7 cellular contexts compared by ENCODE assay signal in the genomic region with DNA sequence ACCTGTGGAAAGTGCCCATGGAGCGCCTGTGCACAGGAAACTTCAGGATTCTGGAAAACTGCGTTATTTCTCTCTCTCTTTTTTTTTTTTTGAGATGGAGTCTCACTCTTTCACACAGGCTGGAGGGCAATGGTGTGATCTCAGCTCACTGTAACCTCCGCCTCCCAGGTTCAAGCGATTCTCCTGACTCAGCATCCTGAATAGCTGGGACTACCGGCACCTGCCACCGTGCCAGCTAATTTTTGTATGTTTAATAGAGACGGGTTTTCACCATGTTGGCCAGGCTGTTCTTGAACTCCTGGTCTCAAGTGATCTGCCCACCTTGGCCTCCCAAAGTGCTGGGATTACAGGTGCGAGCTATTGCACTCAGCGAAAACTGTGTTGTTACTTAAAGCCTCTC.
A peak's percentile ranks its signal among the peaks of the same experiment; 100 is the strongest.
DNase-seq lines count a peak whose midpoint lies in the region; ATAC-seq, FAIRE-seq and TF ChIP-seq lines count a peak whose summit lies in the region.
"Not testable (repeated sequence)": the region's sequence is repeated elsewhere in the genome, so short reads cannot be mapped to it uniquely, and the experiment has no call there.

No MANE protein-coding gene starts in this region.

- TF ChIP-seq EP300 in K562 (IDR thresholded peaks at IDR 0.05; ENCODE audit: low read length) = not testable (repeated sequence)

- not testable (repeated sequence) for H3K18ac ChIP-seq in H9 (ENCODE audit: insufficient read length, low read depth, low read length)

- H3K9me3 Mint-ChIP-seq in H9, nephron: not testable (repeated sequence)

- H3K4me1 Mint-ChIP-seq in H9 = peaks cover 66 to 71% of the 10 kb centered on the region in 2 experiments
- peaks cover 45% of the 10 kb centered on the region for H3K4me1 Mint-ChIP-seq in nephron

- not testable (repeated sequence) for H2BK20ac ChIP-seq in H9 (ENCODE audit: low read depth, low read length, poor library complexity, severe bottlenecking)

- not testable (repeated sequence) for H2AFZ ChIP-seq in H9 (ENCODE audit: low read length); K562 (ENCODE audit: low read depth, low read length)
- H2AFZ ChIP-seq in PC-9 = peak overlapping the region; percentile 69

- not testable (repeated sequence) for ATAC-seq in K562, gastrocnemius medialis
- peak; percentile 16 for ATAC-seq in foreskin keratinocyte

- H3K4me3 ChIP-seq in PC-9 = peak overlapping the region; percentile 18; the same call in 1 of the 2 replicates
- not testable (repeated sequence) for H3K4me3 ChIP-seq in K562, gastrocnemius medialis
- H3K4me3 ChIP-seq in iPS-20b (ENCODE audit: low read length) = peak overlapping the region; percentile 4; the same call in 1 of the 2 replicates

- not testable (repeated sequence) for H3K79me1 ChIP-seq in H9 (ENCODE audit: insufficient read depth, low read depth, low read length, poor library complexity, severe bottlenecking)

- not testable (repeated sequence) for H3K27ac ChIP-seq in H9 (ENCODE audit: insufficient read length, low read depth, low read length); K562 (ENCODE audit: extremely low read depth, low read depth, low read length)
- H3K27ac ChIP-seq in PC-9 (peak overlapping the region; percentile 87), foreskin keratinocyte (peak overlapping the region; percentile 56), iPS-20b (ENCODE audit: low read length) (peak overlapping the region; percentile 16), gastrocnemius medialis (peak overlapping the region in 3 of 4 donors; percentile 58 to 68 (median 64))

- H4K5ac ChIP-seq in H9 (ENCODE audit: insufficient read length, low read depth, low read length) = not testable (repeated sequence)

- not testable (repeated sequence) for H2BK5ac ChIP-seq in H9 (ENCODE audit: insufficient read length, low read length)

- H3K4ac ChIP-seq in H9 (ENCODE audit: low read depth, low read length) = not testable (repeated sequence)

- not testable (repeated sequence) for H3K9me2 ChIP-seq in PC-9 (ENCODE audit: insufficient read depth)

- not testable (repeated sequence) for TF ChIP-seq RAD21 in K562 (CRISPR knock-in tag; conservative IDR thresholded peaks at IDR 0.05 in 1 of 2, IDR thresholded peaks at IDR 0.05 in 1 of 2)

- H3K23me2 ChIP-seq in H9 (ENCODE audit: insufficient read length, low read depth, low read length, poor library complexity, severe bottlenecking) = not testable (repeated sequence)

- CTCF ChIA-PET in PC-9 (lab: Charles Lee) = interaction anchor here (0.6 to 1.3 kb wide), 6 partner anchors 23 to 714 kb away, joined by 3 to 4 read pairs (median 3); no protein-coding TSS in a partner anchor
- CTCF ChIA-PET in K562 (lab: Yijun Ruan, JAX; ENCODE audit: low intra/inter-chr PET ratio) = not testable (repeated sequence)

- H2BK15ac ChIP-seq in H9 (ENCODE audit: low read depth, low read length) = not testable (repeated sequence)

- H3K14ac ChIP-seq in H9 (ENCODE audit: insufficient read depth, low read length) = not testable (repeated sequence)

- not testable (repeated sequence) for H3K9ac ChIP-seq in H9 (ENCODE audit: extremely low read depth, insufficient read length, low read length); K562 (ENCODE audit: insufficient read depth in 1 of 2, low read depth in 2 of 2, low read length in 2 of 2)
- H3K9ac ChIP-seq in iPS-20b (ENCODE audit: low read depth, low read length) = peak overlapping the region; percentile 63; the same call in 1 of the 2 replicates

- not testable (repeated sequence) for TF ChIP-seq POLR2A in K562 (conservative IDR thresholded peaks at IDR 0.05); gastrocnemius medialis (IDR thresholded peaks at IDR 0.05)

- H3K36me3 Mint-ChIP-seq in H9 (ENCODE audit: insufficient read depth in 1 of 3, low read depth in 3 of 3); nephron (ENCODE audit: low read depth): not testable (repeated sequence)

- not testable (repeated sequence) for H3K9me1 ChIP-seq in K562 (ENCODE audit: control insufficient read depth, insufficient read depth, low read length)

- H3K4me2 ChIP-seq in H9 (ENCODE audit: insufficient read depth, insufficient read length, low read length) (peak overlapping the region; percentile 2), PC-9 (peak overlapping the region; percentile 71)
- not testable (repeated sequence) for H3K4me2 ChIP-seq in K562 (ENCODE audit: insufficient read depth, low read length)

- BruUV-seq in PC-9 (replicated peaks; lab: Mats Ljungman, UMichigan) = TSS peak; percentile 67
- BruUV-seq in K562 (replicated peaks; lab: Mats Ljungman, UMichigan) = not testable (repeated sequence)

- FAIRE-seq in K562 (lab: Jason Lieb, UNC) = not testable (repeated sequence)

- not testable (repeated sequence) for H3T11ph ChIP-seq in H9 (ENCODE audit: low read length)

- H3K27me3 Mint-ChIP-seq in H9 (ENCODE audit: low read depth); nephron (ENCODE audit: low read depth): not testable (repeated sequence)

- not testable (repeated sequence) for H3K56ac ChIP-seq in H9 (ENCODE audit: insufficient read length, low read depth, low read length)

- peaks cover 44% of the 10 kb centered on the region for H3F3A ChIP-seq in PC-9 (ENCODE audit: insufficient read depth, low read depth)

- H3K36me3 ChIP-seq in PC-9 (ENCODE audit: low read depth); K562 (ENCODE audit: control insufficient read depth, insufficient read depth, low read length); iPS-20b (ENCODE audit: insufficient read depth, low read depth, low read length); gastrocnemius medialis: not testable (repeated sequence)

- not testable (repeated sequence) for H3K9me3 ChIP-seq in H9 (ENCODE audit: control insufficient read depth, low read depth, low read length); PC-9 (ENCODE audit: insufficient read depth, low read depth); K562 (replicated peaks; ENCODE audit: control insufficient read depth, insufficient read depth, low read depth, low read length); iPS-20b (ENCODE audit: insufficient read depth, low read depth, low read length); gastrocnemius medialis

- H3K27ac Mint-ChIP-seq in H9 (peak overlapping the region; percentile 97 to 98 (median 98); a peak in 5 of 7 replicates), nephron (peak overlapping the region; percentile 84 to 91 (median 84))

- H4K8ac ChIP-seq in H9 (replicated peaks; ENCODE audit: insufficient read length, low read depth, low read length) = not testable (repeated sequence)

- POLR2A ChIA-PET in PC-9 (lab: Charles Lee; ENCODE audit: unreplicated experiment) = interaction anchor here (0.7 to 0.8 kb wide), 5 partner anchors 18 to 529 kb away, joined by 4 to 20 read pairs (median 13); no protein-coding TSS in a partner anchor
- POLR2A ChIA-PET in K562 (lab: Yijun Ruan, JAX) = interaction anchor here (0.6 kb wide), 2 partner anchors 23 to 1335 kb away, joined by 3 to 4 read pairs; no protein-coding TSS in a partner anchor

- in situ Hi-C loops in K562 (cut with MboI); gastrocnemius medialis (cut with MboI; ENCODE audit: low sequenced_read_pairs in 4 of 4): not testable (repeated sequence)

- not testable (repeated sequence) for H2AK5ac ChIP-seq in H9 (ENCODE audit: insufficient read length, low read length)

- not testable (repeated sequence) for TF ChIP-seq CTCF in H9 (conservative IDR thresholded peaks at IDR 0.05); PC-9 (conservative IDR thresholded peaks at IDR 0.05); K562 (IDR thresholded peaks at IDR 0.05 in 2 of 3, conservative IDR thresholded peaks at IDR 0.05 in 1 of 3; ENCODE audit: insufficient read depth in 2 of 3, low read depth in 1 of 3, low read length in 3 of 3); foreskin keratinocyte (conservative IDR thresholded peaks at IDR 0.05); nephron (IDR thresholded peaks at IDR 0.05; ENCODE audit: unreplicated experiment in 3 of 3); gastrocnemius medialis (IDR thresholded peaks at IDR 0.05 in 4 of 5, conservative IDR thresholded peaks at IDR 0.05 in 1 of 5)

- not testable (repeated sequence) for H3K23ac ChIP-seq in H9 (ENCODE audit: insufficient read length, low read depth, low read length)

- H4K91ac ChIP-seq in H9 (ENCODE audit: insufficient read length, low read depth, low read length) = not testable (repeated sequence)

- not testable (repeated sequence) for H2BK120ac ChIP-seq in H9 (ENCODE audit: low read depth, low read length, poor library complexity, severe bottlenecking)

- H3K4me1 ChIP-seq in H9 (ENCODE audit: insufficient read depth, low read length); K562 (replicated peaks in 1 of 2; ENCODE audit: control insufficient read depth in 2 of 2, insufficient read depth in 2 of 2, low read length in 2 of 2); gastrocnemius medialis: not testable (repeated sequence)
- H3K4me1 ChIP-seq in PC-9 (replicated peaks; ENCODE audit: insufficient read depth) = peaks cover 61% of the 10 kb centered on the region
- H3K4me1 ChIP-seq in foreskin keratinocyte = peaks cover 27% of the 10 kb centered on the region
- H3K4me1 ChIP-seq in iPS-20b (ENCODE audit: insufficient read depth, low read length) = peaks cover 28% of the 10 kb centered on the region

- intact Hi-C loops in PC-9 (cut with micrococcal nuclease; ENCODE audit: unreplicated experiment) = loop anchor here (5.0 kb wide), 1 partner anchor 68 kb away; a partner anchor contains a TSS
- intact Hi-C loops in K562 (cut with micrococcal nuclease); gastrocnemius medialis (cut with DNase I; ENCODE audit: low total_unique reads): not testable (repeated sequence)

- not testable (repeated sequence) for H2BK12ac ChIP-seq in H9 (ENCODE audit: insufficient read length, low read depth, low read length)

- WGBS in H9 (ENCODE audit: extremely low coverage, insufficient read length, low lambda C conversion rate) = no CpG with 5 or more reads among the region's 9 CpGs
- WGBS in K562 (ENCODE audit: insufficient coverage, low coverage, missing lambda C conversion rate) = 9% methylated on average over 9 of the region's 9 CpGs

- not testable (repeated sequence) for H3K27me3 ChIP-seq in H9 (ENCODE audit: insufficient read depth, low read length); PC-9 (ENCODE audit: insufficient read depth, low read depth); foreskin keratinocyte; iPS-20b (ENCODE audit: insufficient read depth, low read length); gastrocnemius medialis
- H3K27me3 ChIP-seq in K562 (ENCODE audit: control insufficient read depth in 2 of 2, insufficient read depth in 2 of 2, low read length in 2 of 2) = peaks cover 29 to 85% of the 10 kb centered on the region in 2 experiments

- not testable (repeated sequence) for H3K4me3 Mint-ChIP-seq in H9
- H3K4me3 Mint-ChIP-seq in nephron = peak overlapping the region in 2 of 3 experiments; percentile 12 to 32

- not testable (repeated sequence) for H3K79me2 ChIP-seq in H9 (ENCODE audit: insufficient read depth, low read length); PC-9 (ENCODE audit: low read depth); K562 (ENCODE audit: control insufficient read depth, insufficient read depth, low read length)

- DNase-seq in H9; PC-9; K562 (ENCODE audit: extremely low read depth in 1 of 4, low spot score in 3 of 4); foreskin keratinocyte; gastrocnemius medialis: not testable (repeated sequence)

- not testable (repeated sequence) for H4K20me1 ChIP-seq in H9 (ENCODE audit: control insufficient read depth, insufficient read depth, insufficient read length); PC-9 (ENCODE audit: insufficient read depth); K562 (replicated peaks; ENCODE audit: control insufficient read depth, insufficient read depth, low read length)
